26 cellular contexts compared by ENCODE assay signal in the genomic region with DNA sequence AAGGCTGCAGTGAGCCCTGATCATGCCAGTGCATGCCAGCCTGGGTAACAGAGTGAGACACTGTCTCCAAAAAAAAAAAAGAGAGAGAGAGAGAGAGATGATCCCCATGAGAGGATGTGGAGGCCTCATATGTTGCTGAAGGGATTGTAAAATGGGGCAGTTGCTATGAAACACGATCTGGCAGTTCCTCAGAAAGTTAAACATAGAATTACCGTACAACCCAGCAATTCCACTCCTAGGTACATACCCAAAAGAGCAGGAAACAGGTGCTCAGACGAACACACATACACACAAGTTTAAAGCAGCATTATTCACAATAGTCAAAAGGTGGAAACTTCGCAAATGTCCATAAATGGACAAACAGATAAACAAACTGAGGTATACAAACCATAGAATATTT.
"Had no signal": no experiment of that assay in that cellular context is flagged by ENCODE, and none has a peak within 500 bp of the region (broad histone marks: within the 10 kb centered on the region; RNA-seq: fewer than 3 reads in every experiment).

No MANE protein-coding gene starts in this region.

- DNase-seq: activated CD4-positive, alpha-beta memory T cell treated with anti-CD3 and anti-CD28 coated beads for 36 hours; activated CD4-positive, alpha-beta T cell treated with anti-CD3 and anti-CD28 coated beads, Interleukin-2, amount 10 ng/mL, durations not matched to agents 24 days and 14 days; activated CD4-positive, CD25-positive, alpha-beta regulatory T cell treated with anti-CD3 and anti-CD28 coated beads, Interleukin-2, amount 50 U/mL, for 72 hours; activated CD8-positive, alpha-beta memory T cell treated with anti-CD3 and anti-CD28 coated beads, Interleukin-2, amount 50 U/mL, for 4 hours; activated gamma-delta T cell; activated naive CD4-positive, alpha-beta T cell treated with anti-CD3 and anti-CD28 coated beads, Interleukin-2, amount 50 U/mL, for 16 hours; activated T-cell treated with anti-CD3 and anti-CD28 coated beads, Interleukin-2, amount 50 U/mL, for 1 hour; amniotic stem cell; brain microvascular endothelial cell; dorsolateral prefrontal cortex; effector memory CD4-positive, alpha-beta T cell; kidney glomerular epithelial cell; left ventricle myocardium inferior; stimulated activated CD4-positive, alpha-beta T cell treated with anti-CD3 and anti-CD28 coated beads, Interleukin-15, amount 100 ng/mL, for 24 hours; stimulated activated CD4-positive, alpha-beta T cell treated with anti-CD3 and anti-CD28 coated beads, Interleukin-2, amount 100 ng/mL, for 24 hours; stimulated activated naive CD4-positive, alpha-beta T cell; T1000; tibial artery; upper lobe of right lung had no signal

- H3K27me3 ChIP-seq: brain microvascular endothelial cell, dorsolateral prefrontal cortex, right atrium auricular region, suprapubic skin, upper lobe of right lung had no signal

- FAIRE-seq: astrocyte, frontal cortex had no signal

- H3K9me3 ChIP-seq: left ventricle myocardium inferior, mucosa of descending colon, right atrium auricular region, suprapubic skin, tibial artery, upper lobe of right lung had no signal

- H3K27ac ChIP-seq: brain microvascular endothelial cell, coronary artery, dorsolateral prefrontal cortex, left ventricle myocardium inferior, right atrium auricular region, suprapubic skin, tibial artery, upper lobe of right lung had no signal

- H3K4me1 ChIP-seq: left ventricle myocardium inferior, right atrium auricular region, suprapubic skin, tibial artery, upper lobe of right lung had no signal

- ATAC-seq: mucosa of descending colon; natural killer cell treated with Interleukin-12 subunit alpha and Interleukin-12 subunit beta and Interleukin-15 and Interleukin-18, amount 100 ng/mL, for 72 hours; upper lobe of right lung had no signal

- H3K4me3 ChIP-seq: coronary artery, dorsolateral prefrontal cortex, left ventricle myocardium inferior, mucosa of descending colon, right atrium auricular region, suprapubic skin, tibial artery, upper lobe of right lung had no signal

- H3K36me3 ChIP-seq: brain microvascular endothelial cell, left ventricle myocardium inferior, right atrium auricular region, suprapubic skin, tibial artery, upper lobe of right lung had no signal
